ENCODE assay signal across 7 cellular contexts in genomic region chr16:88136211-88136671, GRCh38.
A peak's percentile ranks its signal among the peaks of the same experiment; 100 is the strongest.
DNase-seq lines count a peak whose midpoint lies in the region; ATAC-seq and TF ChIP-seq lines count a peak whose summit lies in the region.
"Not testable (repeated sequence)": the region's sequence is repeated elsewhere in the genome, so short reads cannot be mapped to it uniquely, and the experiment has no call there.

No MANE protein-coding gene starts in this region.

- H3K27ac ChIP-seq in SK-N-SH (ENCODE audit: low read depth in 2 of 2, low read length in 1 of 2) (peak overlapping the region in 1 of 2 experiments; percentile 98; a peak in 2 of 4 replicates), endodermal cell (ENCODE audit: low read depth, low read length) (peak overlapping the region; percentile 50)
- not testable (repeated sequence) for H3K27ac ChIP-seq in heart right ventricle, upper lobe of right lung

- not testable (repeated sequence) for H3K36me3 ChIP-seq in SK-N-SH (replicated peaks in 1 of 2; ENCODE audit: control insufficient read depth in 1 of 2, insufficient read depth in 2 of 2, low read length in 1 of 2); endodermal cell (ENCODE audit: control insufficient read depth, insufficient read depth, low read length); heart right ventricle; upper lobe of right lung

- not testable (repeated sequence) for H4K20me1 ChIP-seq in SK-N-SH (ENCODE audit: insufficient read depth)

- 64% methylated on average over 11 of the region's 13 CpGs for WGBS in SK-N-SH (ENCODE audit: low lambda C conversion rate)
- 95% methylated on average over 11 to 13 of the region's 13 CpGs for WGBS in endodermal cell (ENCODE audit: insufficient coverage in 1 of 2, insufficient read length in 1 of 2), 2 experiments
- 69 to 71% methylated on average over 13 of the region's 13 CpGs for WGBS in heart right ventricle, 2 donors

- intact Hi-C loops in heart right ventricle (cut with DNase I); upper lobe of right lung (cut with DNase I): not testable (repeated sequence)

- H3K4me1 Mint-ChIP-seq in endodermal cell, result not testable (repeated sequence)

- H3K27me3 Mint-ChIP-seq in endodermal cell (ENCODE audit: insufficient read depth), result not testable (repeated sequence)

- peak; percentile 54 for DNase-seq in G401 (ENCODE audit: low spot score)
- peak; percentile 86 for DNase-seq in NCI-H524 treated with DMSO at 0.1 percent for 48 hours (lab: John Stamatoyannopoulos, UW)
- DNase-seq in SK-N-SH, result peak; percentile 66
- not testable (repeated sequence) for DNase-seq in endodermal cell, heart right ventricle, upper lobe of right lung
- peak; percentile 78 for DNase-seq in myocyte (ENCODE audit: low read depth)

- ATAC-seq in heart right ventricle (peak in 5 of 8 donors; percentile 8 to 56 (median 31)), upper lobe of right lung (peak; percentile 46)

- POLR2A ChIA-PET in SK-N-SH (lab: Yijun Ruan, JAX), result interaction anchor here (0.9 to 1.4 kb wide), 3 partner anchors 35 to 70 kb away, joined by 3 to 5 read pairs (median 3); no protein-coding TSS in a partner anchor

- not testable (repeated sequence) for H3K4me3 ChIP-seq in SK-N-SH (ENCODE audit: low read depth in 2 of 2, low read length in 1 of 2); endodermal cell (ENCODE audit: low read length); heart right ventricle; upper lobe of right lung

- CTCF ChIA-PET in SK-N-SH (lab: Yijun Ruan, JAX), result interaction anchor here (1.2 to 1.9 kb wide), 2 partner anchors 58 to 59 kb away, joined by 3 to 5 read pairs; no protein-coding TSS in a partner anchor

- H3K4me3 Mint-ChIP-seq in endodermal cell, result not testable (repeated sequence)

- not testable (repeated sequence) for H3K9me2 ChIP-seq in SK-N-SH

- TF ChIP-seq EP300 in SK-N-SH (IDR thresholded peaks at IDR 0.05; ENCODE audit: borderline replicate concordance in 1 of 2, low read depth in 1 of 2, low read length in 1 of 2), result peak in 1 of 2 experiments; percentile 76; a peak in 2 of 4 replicates

- H3K36me3 Mint-ChIP-seq in endodermal cell (ENCODE audit: low read depth), result not testable (repeated sequence)

- not testable (repeated sequence) for H3K9me3 ChIP-seq in SK-N-SH; endodermal cell (ENCODE audit: control insufficient read depth, low read length); upper lobe of right lung
- peaks cover 0 to 27% (median 5%) of the 10 kb centered on the region in 11 donors for H3K9me3 ChIP-seq in heart right ventricle

- not testable (repeated sequence) for TF ChIP-seq CTCF in SK-N-SH (IDR thresholded peaks at IDR 0.05); endodermal cell (conservative IDR thresholded peaks at IDR 0.05); heart right ventricle (IDR thresholded peaks at IDR 0.05); upper lobe of right lung (IDR thresholded peaks at IDR 0.05)

- H3K27ac Mint-ChIP-seq in endodermal cell, result not testable (repeated sequence)

- peak; percentile 14; the same call in 1 of the 2 replicates for TF ChIP-seq RAD21 in SK-N-SH (IDR thresholded peaks at IDR 0.05; ENCODE audit: low read length)

- peaks cover 27% of the 10 kb centered on the region for H3K9me3 Mint-ChIP-seq in endodermal cell

- not testable (repeated sequence) for H2AFZ ChIP-seq in SK-N-SH (ENCODE audit: low read depth)

- in situ Hi-C loops in G401 (cut with HindIII; ENCODE audit: low sequenced_read_pairs), result not testable (repeated sequence)

- H3F3A ChIP-seq in SK-N-SH (replicated peaks; ENCODE audit: insufficient read depth), result not testable (repeated sequence)

- not testable (repeated sequence) for H3K27me3 ChIP-seq in SK-N-SH (ENCODE audit: insufficient read depth); endodermal cell (ENCODE audit: control insufficient read depth, insufficient read depth, low read length, poor library complexity, severe bottlenecking); heart right ventricle; upper lobe of right lung

- H3K4me2 ChIP-seq in SK-N-SH, result not testable (repeated sequence)

- not testable (repeated sequence) for H3K79me2 ChIP-seq in SK-N-SH (ENCODE audit: insufficient read depth)

- not testable (repeated sequence) for H3K9ac ChIP-seq in SK-N-SH; endodermal cell (ENCODE audit: extremely low read depth, low read length, poor library complexity, severe bottlenecking)

- H3K4me1 ChIP-seq in SK-N-SH (ENCODE audit: control insufficient read depth in 1 of 2, insufficient read depth in 2 of 2, low read depth in 1 of 2, low read length in 1 of 2), result peaks cover 0 to 53% of the 10 kb centered on the region in 2 experiments; a peak in 2 of 4 replicates
- not testable (repeated sequence) for H3K4me1 ChIP-seq in endodermal cell (ENCODE audit: control insufficient read depth, insufficient read depth, low read length); heart right ventricle; upper lobe of right lung

TF ChIP-seq in SK-N-SH, 30 proteins besides CTCF, POLR2A, EP300 and RAD21:
- TF ChIP-seq GATA2 (CRISPR knock-in tag; IDR thresholded peaks at IDR 0.05), result peak; percentile 80
- peak; percentile 61 for TF ChIP-seq CHD2 (IDR thresholded peaks at IDR 0.05; ENCODE audit: low read length, partially characterized antibody)
- TF ChIP-seq RCOR1 (IDR thresholded peaks at IDR 0.05; ENCODE audit: low read length), result peak; percentile 66; the same call in 1 of the 2 replicates
- TF ChIP-seq FOXJ3 (CRISPR knock-in tag; IDR thresholded peaks at IDR 0.05), result 0 out of 2 replicates have a peak, but pooled peaks have one; percentile 20
- peak; percentile 14; the same call in 1 of the 2 replicates for TF ChIP-seq TCF12 (IDR thresholded peaks at IDR 0.05)
